Comparison of ENCODE assay signal across 12 cellular contexts in the genomic region with DNA sequence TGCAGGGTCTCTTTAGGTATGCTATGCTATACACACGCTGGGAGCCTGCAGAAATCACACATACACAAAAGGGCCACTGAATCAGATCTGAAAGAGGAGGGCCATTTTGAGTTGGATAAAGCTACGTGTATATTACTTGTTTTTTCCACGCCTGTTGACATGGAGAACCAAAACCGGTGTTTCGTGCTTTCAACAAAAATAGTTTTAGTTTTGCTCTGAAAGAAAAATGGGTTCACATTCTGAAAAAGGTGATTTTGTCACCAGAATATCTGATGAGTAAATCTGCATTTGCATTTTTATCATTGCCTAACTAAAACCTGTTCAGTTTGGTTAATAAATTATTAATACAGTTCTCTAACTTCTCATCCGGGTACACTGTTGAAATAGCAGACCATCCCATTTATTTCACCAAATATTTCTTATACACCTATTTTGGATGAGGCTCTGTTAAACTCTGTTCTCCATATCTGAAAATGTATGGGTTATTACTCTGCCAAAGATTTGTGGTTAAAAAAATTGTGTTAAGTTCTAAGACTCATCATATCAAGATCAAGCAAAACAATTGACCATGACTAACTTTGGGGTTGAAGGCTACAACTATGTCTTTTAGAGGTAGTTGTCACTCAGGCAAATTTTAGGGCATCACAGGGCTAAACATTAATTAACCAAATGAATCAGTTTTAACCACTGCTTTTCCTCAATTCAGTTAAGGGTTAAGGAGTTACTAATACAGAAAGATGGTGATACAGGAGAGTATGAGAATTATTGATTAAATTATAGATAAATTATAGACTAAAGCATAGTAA.
DNase-seq lines count a peak whose midpoint lies in the region; ATAC-seq lines count a peak whose summit lies in the region.
"Had no signal": no experiment of that assay in that cellular context is flagged by ENCODE, and none has a peak within 500 bp of the region (broad histone marks: within the 10 kb centered on the region; RNA-seq: fewer than 3 reads in every experiment).

No MANE protein-coding gene starts in this region.

- H3K27ac ChIP-seq in mesendoderm (ENCODE audit: low read depth, low read length), result no peak overlapping the region
- H3K27ac ChIP-seq: upper lobe of right lung, WERI-Rb-1 had no signal

- no peak overlapping the region for H3K4me3 ChIP-seq in mesendoderm (ENCODE audit: low read length)
- H3K4me3 ChIP-seq: upper lobe of right lung had no signal

- DNase-seq in memory B cell (ENCODE audit: low spot score in 2 of 2), result no peak
- DNase-seq in activated T-cell treated with anti-CD3 and anti-CD28 coated beads, Interleukin-2, amount 50 U/mL, for 48 hours, result no peak
- no peak for DNase-seq in DMS79 (lab: John Stamatoyannopoulos, UW)
- no peak for DNase-seq in mesendoderm
- DNase-seq: erythroblast, NCI-H2227 treated with DMSO at 0.1 percent for 48 hours, upper lobe of right lung, WERI-Rb-1 had no signal

- H2BK120ac ChIP-seq in mesendoderm (ENCODE audit: low read depth, low read length), result no peak overlapping the region

- H3K27ac Mint-ChIP-seq in memory B cell, result peak overlapping the region; percentile 7

- H3K4ac ChIP-seq in mesendoderm (ENCODE audit: low read depth, low read length), result no peak overlapping the region

- WGBS in mesendoderm (ENCODE audit: extremely low coverage, insufficient coverage, low lambda C conversion rate), result no CpG with 5 or more reads among the region's 6 CpGs

- H3K4me1 ChIP-seq in mesendoderm (ENCODE audit: control insufficient read depth, low read depth, low read length), result no peaks in the 10 kb centered on the region
- H3K4me1 ChIP-seq: upper lobe of right lung had no signal

- peak; percentile 72 for ATAC-seq in GM18907 (IDR thresholded peaks at IDR 0.05; ENCODE audit: unreplicated experiment)
- ATAC-seq in GM21737 (IDR thresholded peaks at IDR 0.05; ENCODE audit: unreplicated experiment), result peak; percentile 46
- ATAC-seq in HG03175 (IDR thresholded peaks at IDR 0.05; ENCODE audit: unreplicated experiment), result peak; percentile 51
- ATAC-seq in memory B cell (ENCODE audit: low read depth), result no peak
- ATAC-seq: sciatic nerve, upper lobe of right lung had no signal

- peaks cover 13% of the 10 kb centered on the region for H3K36me3 Mint-ChIP-seq in memory B cell

- peaks cover 49% of the 10 kb centered on the region for H3K4me1 Mint-ChIP-seq in memory B cell

- H3K9ac ChIP-seq in mesendoderm (ENCODE audit: low read length), result no peak overlapping the region

- H3K27me3 Mint-ChIP-seq in memory B cell, result no peaks in the 10 kb centered on the region

- H4K5ac ChIP-seq in mesendoderm (ENCODE audit: low read length), result no peak overlapping the region

- peak overlapping the region; percentile 1 for H3K4me3 Mint-ChIP-seq in memory B cell

- H2AK5ac ChIP-seq in mesendoderm (ENCODE audit: low read length), result no peak overlapping the region

- no peak overlapping the region for H3K23ac ChIP-seq in mesendoderm (ENCODE audit: low read length)

- H4K8ac ChIP-seq in mesendoderm (ENCODE audit: low read depth, low read length), result no peak overlapping the region

- peaks cover 6% of the 10 kb centered on the region for H3K9me3 Mint-ChIP-seq in memory B cell

- no peaks in the 10 kb centered on the region for H3K79me2 ChIP-seq in mesendoderm (ENCODE audit: control insufficient read depth, insufficient read depth, low read length)

- H3K56ac ChIP-seq in mesendoderm (ENCODE audit: low read length), result no peak overlapping the region

- no peak overlapping the region for H2BK5ac ChIP-seq in mesendoderm (ENCODE audit: low read length)

- H3K4me2 ChIP-seq in mesendoderm (ENCODE audit: low read length), result no peak overlapping the region

- no peaks in the 10 kb centered on the region for H3K36me3 ChIP-seq in mesendoderm (ENCODE audit: control insufficient read depth, insufficient read depth, low read length)
- H3K36me3 ChIP-seq: upper lobe of right lung, WERI-Rb-1 had no signal

- no peaks in the 10 kb centered on the region for H3K27me3 ChIP-seq in mesendoderm (ENCODE audit: insufficient read depth, low read length, poor library complexity)
- H3K27me3 ChIP-seq: upper lobe of right lung had no signal

- H3K18ac ChIP-seq in mesendoderm (ENCODE audit: low read length), result no peak overlapping the region

- no peaks in the 10 kb centered on the region for H3K79me1 ChIP-seq in mesendoderm (ENCODE audit: low read length)

- no peak overlapping the region for H2BK15ac ChIP-seq in mesendoderm (replicated peaks; ENCODE audit: low read depth)
